Comparison of ENCODE assay signal across 8 cellular contexts in genomic region chr22:19730662-19731360, GRCh38. TPM values are rescaled to one million over a fixed set of nuclear protein-coding genes. Genes with fewer than 3 reads are reported as not detected.
DNase-seq lines count a peak whose midpoint lies in the region; ATAC-seq and TF ChIP-seq lines count a peak whose summit lies in the region.

No MANE protein-coding gene starts in this region.

- peak; percentile 88 to 98 for TF ChIP-seq CTCF in left lung (IDR thresholded peaks at IDR 0.05)

- ATAC-seq in left lung (peak; percentile 96), HG03565 (IDR thresholded peaks at IDR 0.05; ENCODE audit: unreplicated experiment) (no peak)

- DNase-seq in AG20443 (ENCODE audit: low spot score) (peak; percentile 94), HCEC 1CT (peak; percentile 64), NCI-H446 (lab: John Stamatoyannopoulos, UW) (peak; percentile 64 to 90), left lung (peak; percentile 82 to 95)
- DNase-seq in activated CD4-positive, alpha-beta T cell treated with anti-CD3 and anti-CD28 coated beads for 48 hours = peak; percentile 88
- peak; percentile 80 for DNase-seq in stimulated activated CD4-positive, alpha-beta T cell treated with anti-CD3 and anti-CD28 coated beads, Interleukin-1b, Interleukin-23, amount 100 ng/mL, for 48 hours

- H3K27ac ChIP-seq in cingulate gyrus (ENCODE audit: low read depth, low read length) (peak overlapping the region; percentile 10), left lung (no peak overlapping the region)

- H3K4me3 ChIP-seq in left lung = peak overlapping the region; percentile 15 to 31

- intact Hi-C loops in left lung (cut with DNase I) = loop anchor here in 1 of 2 donors (5.0 kb wide), 1 partner anchor 181 kb away; no protein-coding TSS in a partner anchor

- no peaks in the 10 kb centered on the region for H3K9me3 ChIP-seq in left lung

- H3K27me3 ChIP-seq in left lung = peaks cover 0 to 8% of the 10 kb centered on the region in 2 donors

- no peaks in the 10 kb centered on the region for H3K4me1 ChIP-seq in left lung

- H3K36me3 ChIP-seq in left lung = no peaks in the 10 kb centered on the region

RNA-seq across cellular contexts. Expression of gene GP1BB, which starts 7.5 kb away (rescaled TPM):
- total RNA-seq in left lung = 1 to 10 TPM in 1 of 2 donors, not detected in 1; 3.6 TPM

RNA-seq across cellular contexts. Expression of gene SEPTIN5, which starts 16.5 kb away (rescaled TPM):
- 10 to 100 TPM; 14.6 to 20.3 TPM for total RNA-seq in left lung

RNA-seq across cellular contexts. Expression of gene TBX1, which starts 29.8 kb away (rescaled TPM):
- total RNA-seq in left lung = 10 to 100 TPM in 1 of 2 donors, 1 to 10 TPM in 1; 4.4 to 11.2 TPM
